7 cellular contexts compared by ENCODE assay signal in genomic region chr11:10761085-10761698, GRCh38.
"Had no signal": no experiment of that assay in that cellular context is flagged by ENCODE, and none has a peak within 500 bp of the region (broad histone marks: within the 10 kb centered on the region; RNA-seq: fewer than 3 reads in every experiment).

No MANE protein-coding gene starts in this region.

- H3K4me1 ChIP-seq: HAP-1 had no signal

- H2AFZ ChIP-seq: GM23338 had no signal

- FAIRE-seq: HTR-8/SVneo had no signal

- DNase-seq: H7, HFFc6, KBM-7 had no signal

- ATAC-seq: GM23338, HCT116 had no signal

- H3K4me3 ChIP-seq: GM23338, HAP-1 had no signal

- H3K4me2 ChIP-seq: GM23338 had no signal

- H3K9me3 ChIP-seq: HAP-1 had no signal
